In genomic region chr7:55468495-55468894, GRCh38 we compare ENCODE assay signal across 23 cellular contexts.
A peak's percentile ranks its signal among the peaks of the same experiment; 100 is the strongest.
DNase-seq lines count a peak whose midpoint lies in the region; ATAC-seq and TF ChIP-seq lines count a peak whose summit lies in the region.
"Had no signal": no experiment of that assay in that cellular context is flagged by ENCODE, and none has a peak within 500 bp of the region (broad histone marks: within the 10 kb centered on the region; RNA-seq: fewer than 3 reads in every experiment).

No MANE protein-coding gene starts in this region.

- no peaks in the 10 kb centered on the region for H3K27me3 ChIP-seq in DND-41 (ENCODE audit: insufficient read depth, low read length, poor library complexity)

- peaks cover 54% of the 10 kb centered on the region for H3K4me1 Mint-ChIP-seq in activated CD4-positive, alpha-beta T cell treated with anti-CD3 and anti-CD28 coated beads, Interleukin-2, amount 10 ng/mL, durations not matched to agents 7 days and 5 days
- H3K4me1 Mint-ChIP-seq in WTC11, result no peaks in the 10 kb centered on the region

- peak overlapping the region; percentile 92 for H3K27ac Mint-ChIP-seq in activated CD4-positive, alpha-beta T cell treated with anti-CD3 and anti-CD28 coated beads, Interleukin-2, amount 10 ng/mL, durations not matched to agents 7 days and 5 days
- H3K27ac Mint-ChIP-seq in activated naive CD4-positive, alpha-beta T cell treated with anti-CD3 and anti-CD28 coated beads, Interleukin-2, amount 50 U/mL, for 72 hours, result peak overlapping the region; percentile 0 to 87
- no peak overlapping the region for H3K27ac Mint-ChIP-seq in WTC11

- CTCF ChIA-PET in activated CD4-positive, alpha-beta T cell treated with anti-CD3 and anti-CD28 coated beads, Interleukin-2, amount 10 ng/mL, durations not matched to agents 7 days and 5 days (lab: Charles Lee), result interaction anchor here (0.6 to 1.0 kb wide), 2 partner anchors 25 to 160 kb away, joined by 3 to 5 read pairs; no protein-coding TSS in a partner anchor
- CTCF ChIA-PET in WTC11 (lab: Charles Lee), result no interaction called here

- TF ChIP-seq CTCF in DND-41 (IDR thresholded peaks at IDR 0.05; ENCODE audit: borderline replicate concordance, extremely low read depth, low read length, poor library complexity, severe bottlenecking), result no peak
- TF ChIP-seq CTCF in WTC11 (IDR thresholded peaks at IDR 0.05), result no peak

- peaks cover 46% of the 10 kb centered on the region for H3K4me1 ChIP-seq in DND-41 (ENCODE audit: insufficient read depth, low read length)
- H3K4me1 ChIP-seq: lower lobe of right lung had no signal

- DNase-seq in activated CD4-positive, alpha-beta T cell treated with anti-CD3 and anti-CD28 coated beads, Interleukin-2, amount 10 ng/mL, durations not matched to agents 7 days and 5 days, result no peak
- no peak for DNase-seq in activated CD4-positive, alpha-beta T cell treated with anti-CD3 and anti-CD28 coated beads, Interleukin-2, amount 50 U/mL, for 48 hours
- DNase-seq in DND-41, result no peak
- DNase-seq in activated naive CD4-positive, alpha-beta T cell treated with anti-CD3 and anti-CD28 coated beads, Interleukin-2, amount 50 U/mL, for 72 hours (ENCODE audit: low spot score in 2 of 2), result no peak
- DNase-seq in stimulated activated CD8-positive, alpha-beta memory T cell treated with anti-CD3 and anti-CD28 coated beads, Interleukin-4, amount 100 ng/mL, for 48 hours, result peak; percentile 18
- DNase-seq in superior temporal gyrus (ENCODE audit: extremely low spot score), result no peak
- DNase-seq in WTC11 (ENCODE audit: low spot score), result no peak
- DNase-seq: activated CD4-positive, alpha-beta T cell treated with anti-CD3 and anti-CD28 coated beads, Interleukin-2, amount 50 U/mL, for 4 hours; activated T-cell treated with anti-CD3 and anti-CD28 coated beads, Interleukin-2, amount 50 U/mL, for 4 hours; amygdala; C1 segment of cervical spinal cord; central memory CD4-positive, alpha-beta T cell; foreskin melanocyte; hypothalamus; islet precursor cell; lower lobe of right lung; NCI-H1092; NCI-H446 treated with DMSO at 0.1 percent for 48 hours; occipital lobe; retina; RPMI8226; stimulated activated CD4-positive, alpha-beta T cell treated with anti-CD3 and anti-CD28 coated beads, Interleukin-4, amount 100 ng/mL, for 1 hour had no signal

- peaks cover 54% of the 10 kb centered on the region for H3K36me3 ChIP-seq in DND-41 (ENCODE audit: insufficient read depth, low read length)

- no peaks in the 10 kb centered on the region for H3K9me3 ChIP-seq in DND-41 (ENCODE audit: insufficient read depth, low read length, severe bottlenecking)
- H3K9me3 ChIP-seq: lower lobe of right lung had no signal

- H2AFZ ChIP-seq in DND-41 (ENCODE audit: low read depth, low read length), result no peak overlapping the region

- H3K4me2 ChIP-seq in DND-41 (ENCODE audit: insufficient read depth, low read length), result peak overlapping the region; percentile 48

- H3K9ac ChIP-seq in DND-41 (ENCODE audit: low read depth, low read length), result peak overlapping the region; percentile 45

- ATAC-seq in DND-41 (ENCODE audit: insufficient read depth, low read depth), result no peak
- no peak for ATAC-seq in activated naive CD4-positive, alpha-beta T cell treated with anti-CD3 and anti-CD28 coated beads, Interleukin-2, amount 50 U/mL, for 72 hours
- ATAC-seq in GM21737 (IDR thresholded peaks at IDR 0.05; ENCODE audit: unreplicated experiment), result no peak
- no peak for ATAC-seq in WTC11
- ATAC-seq: lower lobe of right lung had no signal

- peak overlapping the region; percentile 89 for H3K27ac ChIP-seq in DND-41 (ENCODE audit: low read length)
- H3K27ac ChIP-seq: lower lobe of right lung had no signal

- H3K9me3 Mint-ChIP-seq in activated CD4-positive, alpha-beta T cell treated with anti-CD3 and anti-CD28 coated beads, Interleukin-2, amount 10 ng/mL, durations not matched to agents 7 days and 5 days, result peaks cover 12% of the 10 kb centered on the region
- peaks cover 0 to 8% of the 10 kb centered on the region in 2 donors for H3K9me3 Mint-ChIP-seq in activated naive CD4-positive, alpha-beta T cell treated with anti-CD3 and anti-CD28 coated beads, Interleukin-2, amount 50 U/mL, for 72 hours
- H3K9me3 Mint-ChIP-seq in WTC11, result peaks cover 45% of the 10 kb centered on the region
- H3K9me3 Mint-ChIP-seq: activated T-cell treated with anti-CD3 and anti-CD28 coated beads, Interleukin-2, amount 50 U/mL, for 4 hours had no signal

- H3K36me3 Mint-ChIP-seq in activated CD4-positive, alpha-beta T cell treated with anti-CD3 and anti-CD28 coated beads, Interleukin-2, amount 10 ng/mL, durations not matched to agents 7 days and 5 days (ENCODE audit: low read depth), result peaks cover 63% of the 10 kb centered on the region
- H3K36me3 Mint-ChIP-seq in activated naive CD4-positive, alpha-beta T cell treated with anti-CD3 and anti-CD28 coated beads, Interleukin-2, amount 50 U/mL, for 72 hours, result peaks cover 28 to 65% of the 10 kb centered on the region in 2 donors
- peaks cover 55% of the 10 kb centered on the region for H3K36me3 Mint-ChIP-seq in WTC11

- POLR2A ChIA-PET in activated CD4-positive, alpha-beta T cell treated with anti-CD3 and anti-CD28 coated beads, Interleukin-2, amount 10 ng/mL, durations not matched to agents 7 days and 5 days (lab: Charles Lee), result no interaction called here
- POLR2A ChIA-PET in WTC11 (lab: Charles Lee), result interaction anchor here (0.7 kb wide), 1 partner anchor 16 kb away, joined by 3 read pairs; no protein-coding TSS in a partner anchor

- H3K79me2 ChIP-seq in DND-41 (ENCODE audit: insufficient read depth, low read length), result peaks cover 5% of the 10 kb centered on the region

- no peak overlapping the region for H3K4me3 Mint-ChIP-seq in activated CD4-positive, alpha-beta T cell treated with anti-CD3 and anti-CD28 coated beads, Interleukin-2, amount 10 ng/mL, durations not matched to agents 7 days and 5 days
- no peak overlapping the region for H3K4me3 Mint-ChIP-seq in WTC11
- H3K4me3 Mint-ChIP-seq: activated T-cell treated with anti-CD3 and anti-CD28 coated beads, Interleukin-2, amount 50 U/mL, for 4 hours had no signal

- H3K27me3 Mint-ChIP-seq in activated CD4-positive, alpha-beta T cell treated with anti-CD3 and anti-CD28 coated beads, Interleukin-2, amount 10 ng/mL, durations not matched to agents 7 days and 5 days, result no peaks in the 10 kb centered on the region
- H3K27me3 Mint-ChIP-seq in WTC11 (ENCODE audit: low read depth), result peaks cover 2% of the 10 kb centered on the region

- H4K20me1 ChIP-seq in DND-41 (ENCODE audit: insufficient read depth, low read length), result peaks cover 9% of the 10 kb centered on the region

- H3K4me3 ChIP-seq in DND-41 (ENCODE audit: low read depth in 1 of 2, low read length in 2 of 2), result peak overlapping the region in 1 of 2 experiments; percentile 32; a peak in 2 of 4 replicates
- H3K4me3 ChIP-seq: lower lobe of right lung had no signal

TF ChIP-seq in WTC11, 78 proteins besides CTCF, POLR2A, EP300 and RAD21:
- TF ChIP-seq NR3C1 (CRISPR knock-in tag; conservative IDR thresholded peaks at IDR 0.05; ENCODE audit: low read depth), result no peak
- no peak for TF ChIP-seq FOXP1 (CRISPR knock-in tag; IDR thresholded peaks at IDR 0.05; ENCODE audit: borderline replicate concordance)
- TF ChIP-seq TEAD4 (CRISPR knock-in tag; IDR thresholded peaks at IDR 0.05), result no peak
- TF ChIP-seq GRHL2 (CRISPR knock-in tag; IDR thresholded peaks at IDR 0.05; ENCODE audit: insufficient replicate concordance, severe bottlenecking), result no peak
- no peak for TF ChIP-seq ZNF219 (CRISPR knock-in tag; IDR thresholded peaks at IDR 0.05; ENCODE audit: borderline replicate concordance)
- TF ChIP-seq, protein P1, sequence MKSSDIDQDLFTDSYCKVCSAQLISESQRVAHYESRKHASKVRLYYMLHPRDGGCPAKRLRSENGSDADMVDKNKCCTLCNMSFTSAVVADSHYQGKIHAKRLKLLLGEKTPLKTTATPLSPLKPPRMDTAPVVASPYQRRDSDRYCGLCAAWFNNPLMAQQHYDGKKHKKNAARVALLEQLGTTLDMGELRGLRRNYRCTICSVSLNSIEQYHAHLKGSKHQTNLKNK (CRISPR knock-in tag; IDR thresholded peaks at IDR 0.05), result no peak
- no peak for TF ChIP-seq STAT6 (CRISPR knock-in tag; conservative IDR thresholded peaks at IDR 0.05; ENCODE audit: low read depth)
- TF ChIP-seq GABPB1 (CRISPR knock-in tag; IDR thresholded peaks at IDR 0.05), result no peak
- no peak for TF ChIP-seq SMAD3 (CRISPR knock-in tag; IDR thresholded peaks at IDR 0.05; ENCODE audit: borderline replicate concordance)
- TF ChIP-seq NFYB (CRISPR knock-in tag; conservative IDR thresholded peaks at IDR 0.05; ENCODE audit: low read depth), result no peak
